25 cellular contexts compared by ENCODE assay signal in genomic region chr3:9143180-9143579, GRCh38.
"Had no signal": no experiment of that assay in that cellular context is flagged by ENCODE, and none has a peak within 500 bp of the region (broad histone marks: within the 10 kb centered on the region; RNA-seq: fewer than 3 reads in every experiment).

No MANE protein-coding gene starts in this region.

- ATAC-seq: left lobe of liver; naive thymus-derived CD8-positive, alpha-beta T cell; right lobe of liver; stimulated activated naive B cell treated with anti-CD40 and anti-IgM and Interleukin-4, amounts not matched to agents 10 μg/mL and 1 μg/mL and 100 μg/mL, for 72 hours had no signal

- H3K27me3 Mint-ChIP-seq: dendritic cell treated with granulocyte-macrophage colony-stimulating factor and Interleukin-4, amounts not matched to agents 40 ng/mL and 50 ng/mL, for 4 days; type B pancreatic cell had no signal

- H3K4me1 Mint-ChIP-seq: naive thymus-derived CD8-positive, alpha-beta T cell; stimulated activated naive B cell treated with anti-CD40 and anti-IgM and Interleukin-4, amounts not matched to agents 10 μg/mL and 1 μg/mL and 100 μg/mL, for 72 hours had no signal

- H3K9me3 Mint-ChIP-seq: type B pancreatic cell had no signal

- DNase-seq: central memory CD4-positive, alpha-beta T cell; colonic mucosa; effector CD8-positive, alpha-beta T cell; foreskin keratinocyte; heart right ventricle; islet precursor cell; kidney glomerular epithelial cell; mesenchymal stem cell; naive thymus-derived CD8-positive, alpha-beta T cell; pancreas; retina; right lobe of liver; small intestine; stimulated activated CD4-positive, alpha-beta T cell treated with anti-CD3 and anti-CD28 coated beads, Interleukin-15, amount 100 ng/mL, for 24 hours; stimulated activated CD4-positive, alpha-beta T cell treated with anti-CD3 and anti-CD28 coated beads, Interleukin-2, amount 100 ng/mL, for 48 hours; stimulated activated naive B cell treated with anti-CD40 and anti-IgM and Interleukin-4, amounts not matched to agents 10 μg/mL and 1 μg/mL and 100 μg/mL, for 72 hours; stomach had no signal

- H3K4me3 Mint-ChIP-seq: dendritic cell treated with granulocyte-macrophage colony-stimulating factor and Interleukin-4, amounts not matched to agents 40 ng/mL and 50 ng/mL, for 4 days; naive thymus-derived CD8-positive, alpha-beta T cell; neural crest cell; stimulated activated naive B cell treated with anti-CD40 and anti-IgM and Interleukin-4, amounts not matched to agents 10 μg/mL and 1 μg/mL and 100 μg/mL, for 72 hours had no signal

- H3K27ac Mint-ChIP-seq: dendritic cell treated with granulocyte-macrophage colony-stimulating factor and Interleukin-4, amounts not matched to agents 40 ng/mL and 50 ng/mL, for 4 days; naive thymus-derived CD8-positive, alpha-beta T cell; stimulated activated naive B cell treated with anti-CD40 and anti-IgM and Interleukin-4, amounts not matched to agents 10 μg/mL and 1 μg/mL and 100 μg/mL, for 72 hours; type B pancreatic cell had no signal

- H3K27ac ChIP-seq: colonic mucosa, esophagus muscularis mucosa, gastroesophageal sphincter, neutrophil, right lobe of liver, thyroid gland had no signal
